In the genomic region with DNA sequence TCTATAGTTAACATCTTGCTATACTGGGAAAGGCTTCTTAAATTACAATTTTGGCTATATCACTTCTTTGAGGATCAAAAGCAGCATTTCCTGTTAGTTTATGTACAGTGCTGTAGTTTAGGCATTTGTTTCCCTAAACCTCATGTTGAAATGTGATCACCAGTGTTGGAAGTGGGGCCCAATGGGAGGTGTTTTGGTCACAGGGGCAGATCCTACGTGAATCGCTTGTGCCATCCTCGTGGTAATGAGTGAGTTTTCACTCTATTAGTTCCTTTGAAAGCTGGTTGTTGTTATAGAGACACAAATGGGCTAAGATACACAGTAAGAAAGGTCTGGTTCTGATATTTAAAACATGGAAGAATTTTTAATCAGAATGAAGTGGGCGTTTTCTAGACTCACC, we compare ENCODE assay signal across 38 cellular contexts. TPM values are rescaled to one million over a fixed set of nuclear protein-coding genes. Genes with fewer than 3 reads are reported as not detected.
"Had no signal": no experiment of that assay in that cellular context is flagged by ENCODE, and none has a peak within 500 bp of the region (broad histone marks: within the 10 kb centered on the region; RNA-seq: fewer than 3 reads in every experiment).

No MANE protein-coding gene starts in this region.

- H3K4me3 Mint-ChIP-seq: activated B cell treated with CpG ODN at 0.5 μM for 24 hours; activated CD4-positive, alpha-beta memory T cell treated with anti-CD3 and anti-CD28 coated beads for 36 hours; activated CD8-positive, alpha-beta memory T cell treated with anti-CD3 and anti-CD28 coated beads, Interleukin-2, amount 10 ng/mL, durations not matched to agents 7 days and 5 days; activated CD8-positive, alpha-beta T cell treated with anti-CD3 and anti-CD28 coated beads, Interleukin-2, amount 10 ng/mL, durations not matched to agents 7 days and 5 days; activated naive CD4-positive, alpha-beta T cell treated with anti-CD3 and anti-CD28 coated beads, Interleukin-2, amount 10 ng/mL, durations not matched to agents 7 days and 5 days; activated naive CD8-positive, alpha-beta T cell treated with anti-CD3 and anti-CD28 coated beads, Interleukin-2, amount 50 U/mL, for 24 hours; activated T-cell treated with anti-CD3 and anti-CD28 coated beads, Interleukin-2, amount 50 U/mL, for 72 hours; T-cell; T-helper 1 cell treated with Interleukin-12 subunit alpha and Interleukin-12 subunit beta and Interleukin-4 antibody, amounts not matched to agents 30 μg/mL and 1 μg/mL, for 36 hours had no signal

- H3K27me3 ChIP-seq: adrenal gland, body of pancreas, colonic mucosa, esophagus squamous epithelium, heart left ventricle had no signal

- DNase-seq: activated B cell treated with CpG ODN at 0.5 μM for 24 hours; activated CD4-positive, alpha-beta memory T cell treated with anti-CD3 and anti-CD28 coated beads for 36 hours; activated CD4-positive, alpha-beta T cell treated with anti-CD3 and anti-CD28 coated beads for 48 hours; activated CD8-positive, alpha-beta memory T cell treated with anti-CD3 and anti-CD28 coated beads, Interleukin-2, amount 10 ng/mL, durations not matched to agents 7 days and 5 days; activated CD8-positive, alpha-beta memory T cell treated with anti-CD3 and anti-CD28 coated beads, Interleukin-2, amount 50 U/mL, for 4 hours; activated CD8-positive, alpha-beta T cell treated with anti-CD3 and anti-CD28 coated beads, Interleukin-2, amount 10 ng/mL, durations not matched to agents 7 days and 5 days; activated gamma-delta T cell; activated naive CD4-positive, alpha-beta T cell; activated naive CD4-positive, alpha-beta T cell treated with anti-CD3 and anti-CD28 coated beads, Interleukin-2, amount 10 ng/mL, durations not matched to agents 7 days and 5 days; activated naive CD8-positive, alpha-beta T cell treated with anti-CD3 and anti-CD28 coated beads, Interleukin-2, amount 50 U/mL, for 24 hours; activated T-cell treated with anti-CD3 and anti-CD28 coated beads, Interleukin-2, amount 50 U/mL, for 1 hour; activated T-cell treated with anti-CD3 and anti-CD28 coated beads, Interleukin-2, amount 50 U/mL, for 72 hours; adrenal gland; amygdala; aorta; body of pancreas; caudate nucleus; colonic mucosa; effector CD8-positive, alpha-beta T cell; esophagus squamous epithelium; glutamatergic neuron; heart left ventricle; SW 1271; T-cell; T-helper 9 cell; WERI-Rb-1 had no signal

- H3K4me3 ChIP-seq: adrenal gland, body of pancreas, colonic mucosa, esophagus squamous epithelium, heart left ventricle had no signal

- H3K9me3 Mint-ChIP-seq: activated B cell treated with CpG ODN at 0.5 μM for 24 hours; activated CD4-positive, alpha-beta memory T cell treated with anti-CD3 and anti-CD28 coated beads for 36 hours; activated naive CD4-positive, alpha-beta T cell treated with anti-CD3 and anti-CD28 coated beads, Interleukin-2, amount 50 U/mL, for 72 hours; activated T-cell treated with anti-CD3 and anti-CD28 coated beads, Interleukin-2, amount 50 U/mL, for 72 hours; T-cell; T-helper 1 cell treated with Interleukin-12 subunit alpha and Interleukin-12 subunit beta and Interleukin-4 antibody, amounts not matched to agents 30 μg/mL and 1 μg/mL, for 36 hours had no signal

- H3K9me3 ChIP-seq: adrenal gland, body of pancreas, colonic mucosa, esophagus squamous epithelium had no signal

- H3K27me3 Mint-ChIP-seq: activated B cell treated with CpG ODN at 0.5 μM for 24 hours; activated CD4-positive, alpha-beta memory T cell treated with anti-CD3 and anti-CD28 coated beads for 36 hours; activated CD8-positive, alpha-beta memory T cell treated with anti-CD3 and anti-CD28 coated beads, Interleukin-2, amount 10 ng/mL, durations not matched to agents 7 days and 5 days; activated naive CD4-positive, alpha-beta T cell treated with anti-CD3 and anti-CD28 coated beads, Interleukin-2, amount 10 ng/mL, durations not matched to agents 7 days and 5 days; activated naive CD8-positive, alpha-beta T cell treated with anti-CD3 and anti-CD28 coated beads, Interleukin-2, amount 50 U/mL, for 24 hours; T-cell had no signal

- H3K36me3 ChIP-seq: colonic mucosa had no signal

- H3K4me1 Mint-ChIP-seq: activated B cell treated with CpG ODN at 0.5 μM for 24 hours; activated CD8-positive, alpha-beta memory T cell treated with anti-CD3 and anti-CD28 coated beads, Interleukin-2, amount 10 ng/mL, durations not matched to agents 7 days and 5 days; activated naive CD4-positive, alpha-beta T cell treated with anti-CD3 and anti-CD28 coated beads, Interleukin-2, amount 10 ng/mL, durations not matched to agents 7 days and 5 days; activated naive CD8-positive, alpha-beta T cell treated with anti-CD3 and anti-CD28 coated beads, Interleukin-2, amount 50 U/mL, for 24 hours; T-cell had no signal

- FAIRE-seq: endometrium, endothelial cell of umbilical vein, frontal cortex had no signal

- H3K27ac Mint-ChIP-seq: activated B cell treated with CpG ODN at 0.5 μM for 24 hours; activated CD4-positive, alpha-beta memory T cell treated with anti-CD3 and anti-CD28 coated beads for 36 hours; activated CD8-positive, alpha-beta memory T cell treated with anti-CD3 and anti-CD28 coated beads, Interleukin-2, amount 10 ng/mL, durations not matched to agents 7 days and 5 days; activated CD8-positive, alpha-beta T cell treated with anti-CD3 and anti-CD28 coated beads, Interleukin-2, amount 10 ng/mL, durations not matched to agents 7 days and 5 days; activated naive CD4-positive, alpha-beta T cell treated with anti-CD3 and anti-CD28 coated beads, Interleukin-2, amount 10 ng/mL, durations not matched to agents 7 days and 5 days; activated naive CD8-positive, alpha-beta T cell treated with anti-CD3 and anti-CD28 coated beads, Interleukin-2, amount 50 U/mL, for 24 hours; activated T-cell treated with anti-CD3 and anti-CD28 coated beads, Interleukin-2, amount 50 U/mL, for 72 hours; T-cell; T-helper 1 cell treated with Interleukin-12 subunit alpha and Interleukin-12 subunit beta and Interleukin-4 antibody, amounts not matched to agents 30 μg/mL and 1 μg/mL, for 36 hours had no signal

- H3K27ac ChIP-seq: adrenal gland, body of pancreas, colonic mucosa, esophagus squamous epithelium, heart left ventricle, WERI-Rb-1 had no signal

- H3K4me1 ChIP-seq: body of pancreas, colonic mucosa, esophagus squamous epithelium had no signal

- ATAC-seq: activated CD4-positive, CD25-positive, alpha-beta regulatory T cell treated with anti-CD3 and anti-CD28 coated beads, Interleukin-2, amount 50 U/mL, for 24 hours; activated CD8-positive, alpha-beta memory T cell treated with anti-CD3 and anti-CD28 coated beads, Interleukin-2, amount 10 ng/mL, durations not matched to agents 7 days and 5 days; activated CD8-positive, alpha-beta T cell treated with anti-CD3 and anti-CD28 coated beads, Interleukin-2, amount 10 ng/mL, durations not matched to agents 7 days and 5 days; activated naive CD4-positive, alpha-beta T cell treated with anti-CD3 and anti-CD28 coated beads, Interleukin-2, amount 50 U/mL, for 72 hours; activated naive CD8-positive, alpha-beta T cell treated with anti-CD3 and anti-CD28 coated beads, Interleukin-2, amount 50 U/mL, for 24 hours; activated T-cell treated with anti-CD3 and anti-CD28 coated beads, Interleukin-2, amount 50 U/mL, for 72 hours; body of pancreas; heart left ventricle; T-cell had no signal

RNA-seq across cellular contexts. Expression of a gene that starts 5.8 kb away (rescaled TPM):
- total RNA-seq: activated B cell treated with CpG ODN at 0.5 μM for 24 hours; activated CD4-positive, alpha-beta memory T cell treated with anti-CD3 and anti-CD28 coated beads for 36 hours; activated CD8-positive, alpha-beta memory T cell treated with anti-CD3 and anti-CD28 coated beads for 36 hours; activated CD8-positive, alpha-beta memory T cell treated with anti-CD3 and anti-CD28 coated beads, Interleukin-2, amount 10 ng/mL, durations not matched to agents 7 days and 5 days; activated CD8-positive, alpha-beta T cell treated with anti-CD3 and anti-CD28 coated beads, Interleukin-2, amount 10 ng/mL, durations not matched to agents 7 days and 5 days; activated naive CD4-positive, alpha-beta T cell treated with anti-CD3 and anti-CD28 coated beads, Interleukin-2, amount 50 U/mL, for 72 hours; activated T-cell treated with anti-CD3 and anti-CD28 coated beads, Interleukin-2, amount 50 U/mL, for 72 hours; adrenal gland; aorta; body of pancreas; colonic mucosa; dermis microvascular lymphatic vessel endothelial cell; endothelial cell of umbilical vein; esophagus squamous epithelium; fibroblast of lung; fibroblast of villous mesenchyme; frontal cortex; heart left ventricle; T-cell; T-helper 2 cell treated with Interferon-gamma antibody and Interleukin-4, amounts not matched to agents 100 ng/mL and 5 ng/mL, for 36 hours had no signal
- polyA plus RNA-seq: adrenal gland, aorta, endothelial cell of umbilical vein, esophagus, fibroblast of lung, heart left ventricle had no signal

RNA-seq across cellular contexts. Expression of a gene that starts 12.0 kb away (rescaled TPM):
- total RNA-seq: activated CD4-positive, alpha-beta memory T cell treated with anti-CD3 and anti-CD28 coated beads for 36 hours; activated CD8-positive, alpha-beta memory T cell treated with anti-CD3 and anti-CD28 coated beads for 36 hours; activated CD8-positive, alpha-beta memory T cell treated with anti-CD3 and anti-CD28 coated beads, Interleukin-2, amount 10 ng/mL, durations not matched to agents 7 days and 5 days; activated CD8-positive, alpha-beta T cell treated with anti-CD3 and anti-CD28 coated beads, Interleukin-2, amount 10 ng/mL, durations not matched to agents 7 days and 5 days; aorta; colonic mucosa; dermis microvascular lymphatic vessel endothelial cell; endothelial cell of umbilical vein; esophagus squamous epithelium; fibroblast of lung; fibroblast of villous mesenchyme; frontal cortex; heart left ventricle; T-helper 2 cell treated with Interferon-gamma antibody and Interleukin-4, amounts not matched to agents 100 ng/mL and 5 ng/mL, for 36 hours had no signal
- polyA plus RNA-seq: aorta, endothelial cell of umbilical vein, fibroblast of lung, heart left ventricle had no signal
